9 cellular contexts compared by ENCODE assay signal in the genomic region with DNA sequence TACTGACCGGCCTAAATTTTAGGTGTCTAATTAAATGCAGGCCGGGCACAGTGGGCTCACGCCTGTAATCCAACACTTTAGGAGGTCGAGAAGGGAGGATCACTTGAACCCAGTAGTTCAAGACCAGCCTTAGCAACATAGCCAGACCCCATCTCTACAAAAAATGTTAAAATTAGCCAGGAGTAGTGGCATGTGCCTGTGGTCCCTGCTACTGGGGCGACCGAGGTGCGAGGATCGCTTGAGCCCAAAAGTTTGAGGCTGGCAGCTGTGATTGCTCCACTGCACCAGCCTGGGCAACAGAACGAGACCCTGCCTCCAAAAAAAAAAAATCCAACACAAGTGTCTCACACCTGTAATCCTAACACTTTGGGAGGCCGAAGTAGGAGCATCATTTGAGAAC. TPM values are rescaled to one million over a fixed set of nuclear protein-coding genes. Genes with fewer than 3 reads are reported as not detected.
DNase-seq lines count a peak whose midpoint lies in the region; ATAC-seq, FAIRE-seq and TF ChIP-seq lines count a peak whose summit lies in the region.
"Had no signal": no experiment of that assay in that cellular context is flagged by ENCODE, and none has a peak within 500 bp of the region (broad histone marks: within the 10 kb centered on the region; RNA-seq: fewer than 3 reads in every experiment).

No MANE protein-coding gene starts in this region.

- peak overlapping the region; percentile 94 for H3K4me3 Mint-ChIP-seq in activated T-cell treated with anti-CD3 and anti-CD28 coated beads, Interleukin-2, amount 50 U/mL, for 24 hours
- peak overlapping the region; percentile 82 for H3K4me3 Mint-ChIP-seq in stimulated activated effector memory CD8-positive, alpha-beta T cell treated with anti-CD3 and anti-CD28 coated beads, Interleukin-12 subunit alpha, Interleukin-12 subunit beta, amount 100 ng/mL, for 72 hours

- H3K27ac Mint-ChIP-seq in activated T-cell treated with anti-CD3 and anti-CD28 coated beads, Interleukin-2, amount 50 U/mL, for 24 hours: peak overlapping the region; percentile 93
- peak overlapping the region; percentile 85 for H3K27ac Mint-ChIP-seq in stimulated activated effector memory CD8-positive, alpha-beta T cell treated with anti-CD3 and anti-CD28 coated beads, Interleukin-12 subunit alpha, Interleukin-12 subunit beta, amount 100 ng/mL, for 72 hours

- no peaks in the 10 kb centered on the region for H4K20me1 ChIP-seq in keratinocyte (ENCODE audit: control insufficient read depth, extremely low read depth, insufficient read depth, low read length)

- no peaks in the 10 kb centered on the region for H3K27me3 ChIP-seq in keratinocyte (ENCODE audit: control insufficient read depth, extremely low read depth, insufficient read depth, low read length)

- H3K9ac ChIP-seq in keratinocyte (ENCODE audit: control insufficient read depth, extremely low read depth, insufficient read depth, low read length): no peak overlapping the region

- H3K9me3 Mint-ChIP-seq in activated T-cell treated with anti-CD3 and anti-CD28 coated beads, Interleukin-2, amount 50 U/mL, for 24 hours: no peaks in the 10 kb centered on the region
- H3K9me3 Mint-ChIP-seq in stimulated activated effector memory CD8-positive, alpha-beta T cell treated with anti-CD3 and anti-CD28 coated beads, Interleukin-12 subunit alpha, Interleukin-12 subunit beta, amount 100 ng/mL, for 72 hours: no peaks in the 10 kb centered on the region

- peaks cover 15% of the 10 kb centered on the region for H3K36me3 Mint-ChIP-seq in activated T-cell treated with anti-CD3 and anti-CD28 coated beads, Interleukin-2, amount 50 U/mL, for 24 hours (ENCODE audit: low read depth)
- H3K36me3 Mint-ChIP-seq in stimulated activated effector memory CD8-positive, alpha-beta T cell treated with anti-CD3 and anti-CD28 coated beads, Interleukin-12 subunit alpha, Interleukin-12 subunit beta, amount 100 ng/mL, for 72 hours: peaks cover 5% of the 10 kb centered on the region

- H3K9me3 ChIP-seq in keratinocyte (ENCODE audit: control insufficient read depth, low read depth, low read length): no peaks in the 10 kb centered on the region
- H3K9me3 ChIP-seq: SJSA1 had no signal

- H3K4me3 ChIP-seq in keratinocyte (ENCODE audit: control insufficient read depth in 2 of 3, extremely low read depth in 1 of 3, insufficient read depth in 2 of 3, low read depth in 1 of 3, low read length in 3 of 3): no peak overlapping the region

- dilution Hi-C loops in keratinocyte (cut with MboI; ENCODE audit: extremely low pct_ligation_motif_present, low sequenced_read_pairs): no loop called here

- H3K9me1 ChIP-seq in keratinocyte (ENCODE audit: control insufficient read depth, extremely low read depth, insufficient read depth, low read length): peaks cover 3% of the 10 kb centered on the region

- H3K4me2 ChIP-seq in keratinocyte (ENCODE audit: control insufficient read depth, extremely low read depth, insufficient read depth, low read depth, low read length): peak overlapping the region; percentile 30

- peaks cover 14% of the 10 kb centered on the region for H3K4me1 ChIP-seq in keratinocyte (ENCODE audit: control insufficient read depth, extremely low read depth, insufficient read depth, low read length)

- H3K4me1 Mint-ChIP-seq in activated T-cell treated with anti-CD3 and anti-CD28 coated beads, Interleukin-2, amount 50 U/mL, for 24 hours (ENCODE audit: low read depth): peaks cover 43% of the 10 kb centered on the region
- peaks cover 29% of the 10 kb centered on the region for H3K4me1 Mint-ChIP-seq in stimulated activated effector memory CD8-positive, alpha-beta T cell treated with anti-CD3 and anti-CD28 coated beads, Interleukin-12 subunit alpha, Interleukin-12 subunit beta, amount 100 ng/mL, for 72 hours

- TF ChIP-seq CTCF in VCaP (conservative IDR thresholded peaks at IDR 0.05): no peak
- TF ChIP-seq CTCF in keratinocyte (optimal IDR thresholded peaks at IDR 0.05 in 1 of 3, IDR thresholded peaks at IDR 0.05 in 1 of 3, conservative IDR thresholded peaks at IDR 0.05 in 1 of 3; ENCODE audit: extremely low read depth in 1 of 3, insufficient read depth in 2 of 3, low read length in 3 of 3): no peak

- H3K36me3 ChIP-seq in keratinocyte (ENCODE audit: control insufficient read depth in 2 of 2, extremely low read depth in 1 of 2, insufficient read depth in 2 of 2, low read length in 2 of 2): peaks cover 0 to 1% of the 10 kb centered on the region in 2 experiments

- peaks cover 38% of the 10 kb centered on the region for H3K79me2 ChIP-seq in keratinocyte (ENCODE audit: control insufficient read depth, insufficient read depth, low read length)

- peak overlapping the region; percentile 91; the same call in 1 of the 2 replicates for H3K27ac ChIP-seq in VCaP
- H3K27ac ChIP-seq in keratinocyte (ENCODE audit: control insufficient read depth, insufficient read depth, low read length): no peak overlapping the region

- ATAC-seq in stimulated activated effector memory CD8-positive, alpha-beta T cell treated with anti-CD3 and anti-CD28 coated beads, Interleukin-12 subunit alpha, Interleukin-12 subunit beta, amount 100 ng/mL, for 72 hours: no peak

- no peaks in the 10 kb centered on the region for H3K27me3 Mint-ChIP-seq in activated T-cell treated with anti-CD3 and anti-CD28 coated beads, Interleukin-2, amount 50 U/mL, for 24 hours

- no peak for DNase-seq in activated T-cell treated with anti-CD3 and anti-CD28 coated beads, Interleukin-2, amount 50 U/mL, for 24 hours
- no peak for DNase-seq in activated T-cell treated with anti-CD3 and anti-CD28 coated beads, Interleukin-2, amount 50 U/mL, for 48 hours
- no peak for DNase-seq in keratinocyte (ENCODE audit: low read depth, low spot score)
- DNase-seq in stimulated activated effector memory CD8-positive, alpha-beta T cell treated with anti-CD3 and anti-CD28 coated beads, Interleukin-12 subunit alpha, Interleukin-12 subunit beta, amount 100 ng/mL, for 72 hours (ENCODE audit: low spot score in 2 of 2): no peak
- no peak for DNase-seq in Ammon's horn (ENCODE audit: low spot score)
- DNase-seq in COLO668 (lab: John Stamatoyannopoulos, UW; ENCODE audit: unreplicated experiment): no peak
- no peak for DNase-seq in NCI-H2029 (lab: John Stamatoyannopoulos, UW)

- no peak overlapping the region for H2AFZ ChIP-seq in keratinocyte (ENCODE audit: control insufficient read depth, low read length)

- FAIRE-seq in keratinocyte (lab: Jason Lieb, UNC): no peak

RNA-seq across cellular contexts. Expression of a gene that starts 0.5 kb away (rescaled TPM):
- 42.5 to 51.4 TPM (median 43.6 TPM) in 3 replicates for polyA plus RNA-seq in keratinocyte
- 23.8 TPM for polyA plus RNA-seq in keratinocyte (2011; ENCODE audit: low read depth)
- polyA plus RNA-seq in keratinocyte (2011; cell fraction: cytosol; rRNA removed): 21.3 and 28.9 TPM in 2 replicates
- 108 and 137 TPM in 2 replicates for polyA plus RNA-seq in keratinocyte (2011; cell fraction: nucleus; rRNA removed)
- 18.0 and 24.6 TPM in 2 replicates for polyA plus RNA-seq in keratinocyte (2012; ENCODE audit: low replicate concordance)
- polyA minus RNA-seq in keratinocyte: 48.9 to 104 TPM (median 68.3 TPM) in 3 replicates
- 15.5 TPM for polyA minus RNA-seq in keratinocyte (2011; cell fraction: cytosol; rRNA and poly(A)+ RNA removed)
- 80.0 and 112 TPM in 2 replicates for polyA minus RNA-seq in keratinocyte (2011; cell fraction: nucleus; rRNA and poly(A)+ RNA removed)

RNA-seq across cellular contexts. Expression of a gene that starts 5.0 kb away (rescaled TPM):
- 0.10 to 0.22 TPM in 2 of 3 replicates, not detected in the other for polyA plus RNA-seq in keratinocyte
- not detected for polyA plus RNA-seq in keratinocyte (2011; ENCODE audit: low read depth)
- 0.10 TPM in 1 of 2 replicates, not detected in the other for polyA plus RNA-seq in keratinocyte (2011; cell fraction: cytosol; rRNA removed)
- not detected in 2 replicates for polyA plus RNA-seq in keratinocyte (2011; cell fraction: nucleus; rRNA removed)
- polyA plus RNA-seq in keratinocyte (2012; ENCODE audit: low replicate concordance): not detected in 2 replicates
- polyA minus RNA-seq in keratinocyte: 0.64 to 3.2 TPM in 2 of 3 replicates, not detected in the other
- polyA minus RNA-seq in keratinocyte (2011; cell fraction: cytosol; rRNA and poly(A)+ RNA removed): not detected
- polyA minus RNA-seq in keratinocyte (2011; cell fraction: nucleus; rRNA and poly(A)+ RNA removed): not detected in 2 replicates
